Comparison of ENCODE assay signal across 9 cellular contexts in genomic region chrX:39815621-39816020, GRCh38.
DNase-seq lines count a peak whose midpoint lies in the region; ATAC-seq and TF ChIP-seq lines count a peak whose summit lies in the region.
"Had no signal": no experiment of that assay in that cellular context is flagged by ENCODE, and none has a peak within 500 bp of the region (broad histone marks: within the 10 kb centered on the region; RNA-seq: fewer than 3 reads in every experiment).

No MANE protein-coding gene starts in this region.

- H3K4me1 ChIP-seq in osteoblast (ENCODE audit: insufficient read depth, low read length), result peaks cover 19% of the 10 kb centered on the region
- H3K4me1 ChIP-seq in sigmoid colon, result peaks cover 0 to 6% (median 2%) of the 10 kb centered on the region in 4 donors

- no peaks in the 10 kb centered on the region for H3K79me2 ChIP-seq in osteoblast (ENCODE audit: insufficient read depth, low read length)

- no peak for TF ChIP-seq POLR2A in sigmoid colon (IDR thresholded peaks at IDR 0.05)

- H2AFZ ChIP-seq in osteoblast (ENCODE audit: low read length), result no peak overlapping the region

- H3K27ac ChIP-seq in osteoblast (ENCODE audit: low read depth, low read length), result no peak overlapping the region
- H3K27ac ChIP-seq in sigmoid colon, result no peak overlapping the region

- H3K36me3 ChIP-seq in osteoblast (ENCODE audit: insufficient read depth, low read length) (no peaks in the 10 kb centered on the region), sigmoid colon (no peaks in the 10 kb centered on the region)

- in situ Hi-C loops in ACHN (cut with HindIII; ENCODE audit: low pct_ligation_motif_present, low pct_unique_long_range_greater_than_20kb, low sequenced_read_pairs), result no loop called here

- no peak for TF ChIP-seq CTCF in osteoblast (IDR thresholded peaks at IDR 0.05; ENCODE audit: extremely low read depth, low read depth, low read length)
- TF ChIP-seq CTCF in sigmoid colon (IDR thresholded peaks at IDR 0.05), result no peak

- peak; percentile 50 for DNase-seq in activated CD4-positive, alpha-beta T cell treated with anti-CD3 and anti-CD28 coated beads for 48 hours
- no peak for DNase-seq in activated CD4-positive, alpha-beta T cell treated with anti-CD3 and anti-CD28 coated beads for 4 hours
- DNase-seq in RPMI8226 (peak; percentile 5), osteoblast (ENCODE audit: insufficient read length, low spot score, missing footprints) (peak; percentile 48), ACHN (no peak), sigmoid colon (no peak), NCI-H2196 treated with DMSO at 0.1 percent for 48 hours (lab: John Stamatoyannopoulos, UW; ENCODE audit: unreplicated experiment) (no peak)
- DNase-seq: NCI-H1417 treated with DMSO at 0.1 percent for 48 hours had no signal

- no peak overlapping the region for H3K4me2 ChIP-seq in osteoblast (ENCODE audit: insufficient read depth, low read length)

- ATAC-seq in HG03097 (IDR thresholded peaks at IDR 0.05; ENCODE audit: low FRiP score, unreplicated experiment), result peak; percentile 48

- intact Hi-C loops in sigmoid colon (cut with DNase I), result loop anchor here (5.0 to 10.0 kb wide), 4 partner anchors 81 to 452 kb away; no protein-coding TSS in a partner anchor

- H3K27me3 ChIP-seq in osteoblast (ENCODE audit: insufficient read depth, low read length) (peaks cover 5% of the 10 kb centered on the region), sigmoid colon (no peaks in the 10 kb centered on the region)

- 83 to 92% methylated on average over 1 of the region's 1 CpG for WGBS in sigmoid colon, 2 donors

- no peaks in the 10 kb centered on the region for H4K20me1 ChIP-seq in osteoblast (ENCODE audit: insufficient read depth, low read length)

- no peak overlapping the region for H3K4me3 ChIP-seq in osteoblast (ENCODE audit: insufficient read depth, low read length)
- no peak overlapping the region for H3K4me3 ChIP-seq in sigmoid colon

- H3K9me3 ChIP-seq in osteoblast (ENCODE audit: low read depth, low read length), result no peaks in the 10 kb centered on the region
- no peaks in the 10 kb centered on the region for H3K9me3 ChIP-seq in sigmoid colon

- TF ChIP-seq EP300 in sigmoid colon (IDR thresholded peaks at IDR 0.05), result no peak

Comparison
In these comparisons a context has a peak if more than half of its experiments do, and no peak if none do; other contexts are left out.
1. DNase-seq: peak in activated CD4-positive, alpha-beta T cell treated with anti-CD3 and anti-CD28 coated beads for 48 hours (single experiment), RPMI8226 (single experiment) and osteoblast (single experiment); none in activated CD4-positive, alpha-beta T cell treated with anti-CD3 and anti-CD28 coated beads for 4 hours (0 of 2), ACHN (single experiment), sigmoid colon (single experiment) and NCI-H2196 treated with DMSO at 0.1 percent for 48 hours (single experiment).